1 cellular context compared by ENCODE assay signal in the genomic region with DNA sequence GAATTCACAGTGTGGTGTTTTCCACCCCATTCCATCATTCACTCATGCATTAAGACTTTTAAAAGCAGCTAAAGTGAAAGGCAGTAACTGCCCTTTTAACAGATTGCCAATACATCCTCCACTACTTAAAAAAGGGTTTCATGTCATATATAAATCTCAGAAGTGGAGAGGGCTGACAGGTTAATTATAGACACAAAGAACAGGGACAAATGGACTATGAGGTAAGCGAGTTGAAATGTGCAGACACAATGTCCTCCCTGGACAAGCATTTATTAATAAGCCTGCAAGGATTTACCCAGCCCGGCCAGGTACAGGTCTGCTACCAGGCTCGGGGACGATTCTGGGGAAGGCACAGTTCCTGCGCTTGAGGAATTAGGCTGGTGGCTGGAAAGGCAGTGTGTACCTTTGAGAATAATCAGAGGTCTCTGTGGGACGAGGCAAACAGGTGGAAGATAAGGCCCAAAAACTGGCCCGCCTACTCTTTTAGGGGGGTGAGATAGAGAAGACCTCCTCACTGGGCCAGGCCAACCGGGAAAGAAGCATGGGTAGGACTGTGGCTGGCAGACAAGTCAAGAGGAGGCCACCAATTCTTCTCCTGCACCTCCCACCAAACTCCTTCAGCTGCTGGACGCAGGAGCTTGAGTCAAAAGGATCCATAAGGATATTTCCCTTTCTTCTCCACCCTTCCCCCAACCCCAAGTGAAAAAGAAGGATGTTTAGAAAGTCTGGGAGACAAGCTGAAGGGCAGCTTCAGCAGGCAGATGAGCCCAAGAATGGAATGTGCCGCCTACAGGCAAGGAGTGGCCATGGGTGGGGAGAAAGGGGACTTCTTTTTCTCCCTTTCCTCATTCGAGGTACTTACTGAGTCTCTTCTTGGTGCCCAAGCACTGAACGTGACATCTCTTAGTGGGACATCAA.
A peak's percentile ranks its signal among the peaks of the same experiment; 100 is the strongest.
TF ChIP-seq lines count a peak whose summit lies in the region.

No MANE protein-coding gene starts in this region.

TF ChIP-seq in HEK293, 187 proteins besides CTCF, POLR2A, EP300 and RAD21 (continued from another document and continues in another):
- TF ChIP-seq, protein P1, sequence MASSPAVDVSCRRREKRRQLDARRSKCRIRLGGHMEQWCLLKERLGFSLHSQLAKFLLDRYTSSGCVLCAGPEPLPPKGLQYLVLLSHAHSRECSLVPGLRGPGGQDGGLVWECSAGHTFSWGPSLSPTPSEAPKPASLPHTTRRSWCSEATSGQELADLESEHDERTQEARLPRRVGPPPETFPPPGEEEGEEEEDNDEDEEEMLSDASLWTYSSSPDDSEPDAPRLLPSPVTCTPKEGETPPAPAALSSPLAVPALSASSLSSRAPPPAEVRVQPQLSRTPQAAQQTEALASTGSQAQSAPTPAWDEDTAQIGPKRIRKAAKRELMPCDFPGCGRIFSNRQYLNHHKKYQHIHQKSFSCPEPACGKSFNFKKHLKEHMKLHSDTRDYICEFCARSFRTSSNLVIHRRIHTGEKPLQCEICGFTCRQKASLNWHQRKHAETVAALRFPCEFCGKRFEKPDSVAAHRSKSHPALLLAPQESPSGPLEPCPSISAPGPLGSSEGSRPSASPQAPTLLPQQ (tag by site-specific recombination; IDR thresholded peaks at IDR 0.05) = 0 out of 2 replicates have a peak, but pooled peaks have one; percentile 16
- TF ChIP-seq KLF1 (tag by site-specific recombination; IDR thresholded peaks at IDR 0.05) (peak; percentile 86), MZF1 (tag by site-specific recombination; IDR thresholded peaks at IDR 0.05; ENCODE audit: borderline replicate concordance) (peak; percentile 54; the same call in 1 of the 2 replicates), ZNF792 (tag by site-specific recombination; IDR thresholded peaks at IDR 0.05) (no peak), TRIM28 (IDR thresholded peaks at IDR 0.05; ENCODE audit: borderline replicate concordance, low read length) (peak; percentile 67; the same call in 1 of the 2 replicates), ZNF366 (tag by site-specific recombination; conservative IDR thresholded peaks at IDR 0.05) (peak; percentile 70), ZNF175 (tag by site-specific recombination; IDR thresholded peaks at IDR 0.05) (no peak), ZNF701 (tag by site-specific recombination; IDR thresholded peaks at IDR 0.05) (no peak), ZEB2 (tag by site-specific recombination; IDR thresholded peaks at IDR 0.05) (no peak; the same call in 1 of the 2 replicates), GFI1B (tag by site-specific recombination; IDR thresholded peaks at IDR 0.05) (peak; percentile 57; the same call in 1 of the 2 replicates), ZNF335 (tag by site-specific recombination; conservative IDR thresholded peaks at IDR 0.05) (peak; percentile 90), ZNF266 (tag by site-specific recombination; IDR thresholded peaks at IDR 0.05; ENCODE audit: low read depth) (no peak), ZXDB (tag by site-specific recombination; IDR thresholded peaks at IDR 0.05) (peak; percentile 57; the same call in 1 of the 2 replicates), ZNF140 (tag by site-specific recombination; IDR thresholded peaks at IDR 0.05) (no peak), ZBTB20 (tag by site-specific recombination; IDR thresholded peaks at IDR 0.05) (peak; percentile 37; the same call in 1 of the 2 replicates), ZNF24 (tag by site-specific recombination; IDR thresholded peaks at IDR 0.05) (no peak), ZNF169 (tag by site-specific recombination; IDR thresholded peaks at IDR 0.05) (no peak), SCRT2 (tag by site-specific recombination; IDR thresholded peaks at IDR 0.05) (peak; percentile 82), ZNF138 (tag by site-specific recombination; IDR thresholded peaks at IDR 0.05; ENCODE audit: borderline replicate concordance) (no peak), ZNF501 (tag by site-specific recombination; IDR thresholded peaks at IDR 0.05) (no peak; the same call in 1 of the 2 replicates), ZNF843 (tag by site-specific recombination; IDR thresholded peaks at IDR 0.05) (peak; percentile 81), KLF10 (tag by site-specific recombination; IDR thresholded peaks at IDR 0.05) (peak; percentile 23; the same call in 1 of the 2 replicates), PRDM1 (tag by site-specific recombination; IDR thresholded peaks at IDR 0.05) (peak; percentile 90), SP7 (tag by site-specific recombination; IDR thresholded peaks at IDR 0.05) (peak; percentile 100), RBAK (tag by site-specific recombination; IDR thresholded peaks at IDR 0.05) (no peak), SP3 (tag by site-specific recombination; IDR thresholded peaks at IDR 0.05) (peak; percentile 77)
- TF ChIP-seq, protein P2, sequence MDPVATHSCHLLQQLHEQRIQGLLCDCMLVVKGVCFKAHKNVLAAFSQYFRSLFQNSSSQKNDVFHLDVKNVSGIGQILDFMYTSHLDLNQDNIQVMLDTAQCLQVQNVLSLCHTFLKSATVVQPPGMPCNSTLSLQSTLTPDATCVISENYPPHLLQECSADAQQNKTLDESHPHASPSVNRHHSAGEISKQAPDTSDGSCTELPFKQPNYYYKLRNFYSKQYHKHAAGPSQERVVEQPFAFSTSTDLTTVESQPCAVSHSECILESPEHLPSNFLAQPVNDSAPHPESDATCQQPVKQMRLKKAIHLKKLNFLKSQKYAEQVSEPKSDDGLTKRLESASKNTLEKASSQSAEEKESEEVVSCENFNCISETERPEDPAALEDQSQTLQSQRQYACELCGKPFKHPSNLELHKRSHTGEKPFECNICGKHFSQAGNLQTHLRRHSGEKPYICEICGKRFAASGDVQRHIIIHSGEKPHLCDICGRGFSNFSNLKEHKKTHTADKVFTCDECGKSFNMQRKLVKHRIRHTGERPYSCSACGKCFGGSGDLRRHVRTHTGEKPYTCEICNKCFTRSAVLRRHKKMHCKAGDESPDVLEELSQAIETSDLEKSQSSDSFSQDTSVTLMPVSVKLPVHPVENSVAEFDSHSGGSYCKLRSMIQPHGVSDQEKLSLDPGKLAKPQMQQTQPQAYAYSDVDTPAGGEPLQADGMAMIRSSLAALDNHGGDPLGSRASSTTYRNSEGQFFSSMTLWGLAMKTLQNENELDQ (tag by site-specific recombination; IDR thresholded peaks at IDR 0.05; ENCODE audit: low read depth) = no peak
- TF ChIP-seq, protein P3, sequence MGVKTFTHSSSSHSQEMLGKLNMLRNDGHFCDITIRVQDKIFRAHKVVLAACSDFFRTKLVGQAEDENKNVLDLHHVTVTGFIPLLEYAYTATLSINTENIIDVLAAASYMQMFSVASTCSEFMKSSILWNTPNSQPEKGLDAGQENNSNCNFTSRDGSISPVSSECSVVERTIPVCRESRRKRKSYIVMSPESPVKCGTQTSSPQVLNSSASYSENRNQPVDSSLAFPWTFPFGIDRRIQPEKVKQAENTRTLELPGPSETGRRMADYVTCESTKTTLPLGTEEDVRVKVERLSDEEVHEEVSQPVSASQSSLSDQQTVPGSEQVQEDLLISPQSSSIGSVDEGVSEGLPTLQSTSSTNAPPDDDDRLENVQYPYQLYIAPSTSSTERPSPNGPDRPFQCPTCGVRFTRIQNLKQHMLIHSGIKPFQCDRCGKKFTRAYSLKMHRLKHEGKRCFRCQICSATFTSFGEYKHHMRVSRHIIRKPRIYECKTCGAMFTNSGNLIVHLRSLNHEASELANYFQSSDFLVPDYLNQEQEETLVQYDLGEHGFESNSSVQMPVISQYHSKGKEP (tag by site-specific recombination; IDR thresholded peaks at IDR 0.05) = peak; percentile 47; the same call in 1 of the 2 replicates
- TF ChIP-seq, protein P4, sequence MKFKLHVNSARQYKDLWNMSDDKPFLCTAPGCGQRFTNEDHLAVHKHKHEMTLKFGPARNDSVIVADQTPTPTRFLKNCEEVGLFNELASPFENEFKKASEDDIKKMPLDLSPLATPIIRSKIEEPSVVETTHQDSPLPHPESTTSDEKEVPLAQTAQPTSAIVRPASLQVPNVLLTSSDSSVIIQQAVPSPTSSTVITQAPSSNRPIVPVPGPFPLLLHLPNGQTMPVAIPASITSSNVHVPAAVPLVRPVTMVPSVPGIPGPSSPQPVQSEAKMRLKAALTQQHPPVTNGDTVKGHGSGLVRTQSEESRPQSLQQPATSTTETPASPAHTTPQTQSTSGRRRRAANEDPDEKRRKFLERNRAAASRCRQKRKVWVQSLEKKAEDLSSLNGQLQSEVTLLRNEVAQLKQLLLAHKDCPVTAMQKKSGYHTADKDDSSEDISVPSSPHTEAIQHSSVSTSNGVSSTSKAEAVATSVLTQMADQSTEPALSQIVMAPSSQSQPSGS (tag by site-specific recombination; IDR thresholded peaks at IDR 0.05; ENCODE audit: low read depth) = peak; percentile 34; the same call in 1 of the 2 replicates
- TF ChIP-seq, protein P5, sequence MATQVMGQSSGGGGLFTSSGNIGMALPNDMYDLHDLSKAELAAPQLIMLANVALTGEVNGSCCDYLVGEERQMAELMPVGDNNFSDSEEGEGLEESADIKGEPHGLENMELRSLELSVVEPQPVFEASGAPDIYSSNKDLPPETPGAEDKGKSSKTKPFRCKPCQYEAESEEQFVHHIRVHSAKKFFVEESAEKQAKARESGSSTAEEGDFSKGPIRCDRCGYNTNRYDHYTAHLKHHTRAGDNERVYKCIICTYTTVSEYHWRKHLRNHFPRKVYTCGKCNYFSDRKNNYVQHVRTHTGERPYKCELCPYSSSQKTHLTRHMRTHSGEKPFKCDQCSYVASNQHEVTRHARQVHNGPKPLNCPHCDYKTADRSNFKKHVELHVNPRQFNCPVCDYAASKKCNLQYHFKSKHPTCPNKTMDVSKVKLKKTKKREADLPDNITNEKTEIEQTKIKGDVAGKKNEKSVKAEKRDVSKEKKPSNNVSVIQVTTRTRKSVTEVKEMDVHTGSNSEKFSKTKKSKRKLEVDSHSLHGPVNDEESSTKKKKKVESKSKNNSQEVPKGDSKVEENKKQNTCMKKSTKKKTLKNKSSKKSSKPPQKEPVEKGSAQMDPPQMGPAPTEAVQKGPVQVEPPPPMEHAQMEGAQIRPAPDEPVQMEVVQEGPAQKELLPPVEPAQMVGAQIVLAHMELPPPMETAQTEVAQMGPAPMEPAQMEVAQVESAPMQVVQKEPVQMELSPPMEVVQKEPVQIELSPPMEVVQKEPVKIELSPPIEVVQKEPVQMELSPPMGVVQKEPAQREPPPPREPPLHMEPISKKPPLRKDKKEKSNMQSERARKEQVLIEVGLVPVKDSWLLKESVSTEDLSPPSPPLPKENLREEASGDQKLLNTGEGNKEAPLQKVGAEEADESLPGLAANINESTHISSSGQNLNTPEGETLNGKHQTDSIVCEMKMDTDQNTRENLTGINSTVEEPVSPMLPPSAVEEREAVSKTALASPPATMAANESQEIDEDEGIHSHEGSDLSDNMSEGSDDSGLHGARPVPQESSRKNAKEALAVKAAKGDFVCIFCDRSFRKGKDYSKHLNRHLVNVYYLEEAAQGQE (tag by site-specific recombination; IDR thresholded peaks at IDR 0.05) = no peak
- TF ChIP-seq, protein P6, sequence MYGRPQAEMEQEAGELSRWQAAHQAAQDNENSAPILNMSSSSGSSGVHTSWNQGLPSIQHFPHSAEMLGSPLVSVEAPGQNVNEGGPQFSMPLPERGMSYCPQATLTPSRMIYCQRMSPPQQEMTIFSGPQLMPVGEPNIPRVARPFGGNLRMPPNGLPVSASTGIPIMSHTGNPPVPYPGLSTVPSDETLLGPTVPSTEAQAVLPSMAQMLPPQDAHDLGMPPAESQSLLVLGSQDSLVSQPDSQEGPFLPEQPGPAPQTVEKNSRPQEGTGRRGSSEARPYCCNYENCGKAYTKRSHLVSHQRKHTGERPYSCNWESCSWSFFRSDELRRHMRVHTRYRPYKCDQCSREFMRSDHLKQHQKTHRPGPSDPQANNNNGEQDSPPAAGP (tag by site-specific recombination; IDR thresholded peaks at IDR 0.05) = peak; percentile 20; the same call in 1 of the 2 replicates
- TF ChIP-seq, protein P7, sequence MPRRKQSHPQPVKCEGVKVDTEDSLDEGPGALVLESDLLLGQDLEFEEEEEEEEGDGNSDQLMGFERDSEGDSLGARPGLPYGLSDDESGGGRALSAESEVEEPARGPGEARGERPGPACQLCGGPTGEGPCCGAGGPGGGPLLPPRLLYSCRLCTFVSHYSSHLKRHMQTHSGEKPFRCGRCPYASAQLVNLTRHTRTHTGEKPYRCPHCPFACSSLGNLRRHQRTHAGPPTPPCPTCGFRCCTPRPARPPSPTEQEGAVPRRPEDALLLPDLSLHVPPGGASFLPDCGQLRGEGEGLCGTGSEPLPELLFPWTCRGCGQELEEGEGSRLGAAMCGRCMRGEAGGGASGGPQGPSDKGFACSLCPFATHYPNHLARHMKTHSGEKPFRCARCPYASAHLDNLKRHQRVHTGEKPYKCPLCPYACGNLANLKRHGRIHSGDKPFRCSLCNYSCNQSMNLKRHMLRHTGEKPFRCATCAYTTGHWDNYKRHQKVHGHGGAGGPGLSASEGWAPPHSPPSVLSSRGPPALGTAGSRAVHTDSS (tag by site-specific recombination; IDR thresholded peaks at IDR 0.05) = no peak
- TF ChIP-seq, protein P8, sequence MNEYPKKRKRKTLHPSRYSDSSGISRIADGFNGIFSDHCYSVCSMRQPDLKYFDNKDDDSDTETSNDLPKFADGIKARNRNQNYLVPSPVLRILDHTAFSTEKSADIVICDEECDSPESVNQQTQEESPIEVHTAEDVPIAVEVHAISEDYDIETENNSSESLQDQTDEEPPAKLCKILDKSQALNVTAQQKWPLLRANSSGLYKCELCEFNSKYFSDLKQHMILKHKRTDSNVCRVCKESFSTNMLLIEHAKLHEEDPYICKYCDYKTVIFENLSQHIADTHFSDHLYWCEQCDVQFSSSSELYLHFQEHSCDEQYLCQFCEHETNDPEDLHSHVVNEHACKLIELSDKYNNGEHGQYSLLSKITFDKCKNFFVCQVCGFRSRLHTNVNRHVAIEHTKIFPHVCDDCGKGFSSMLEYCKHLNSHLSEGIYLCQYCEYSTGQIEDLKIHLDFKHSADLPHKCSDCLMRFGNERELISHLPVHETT (tag by site-specific recombination; IDR thresholded peaks at IDR 0.05) = no peak
- TF ChIP-seq, protein P9, sequence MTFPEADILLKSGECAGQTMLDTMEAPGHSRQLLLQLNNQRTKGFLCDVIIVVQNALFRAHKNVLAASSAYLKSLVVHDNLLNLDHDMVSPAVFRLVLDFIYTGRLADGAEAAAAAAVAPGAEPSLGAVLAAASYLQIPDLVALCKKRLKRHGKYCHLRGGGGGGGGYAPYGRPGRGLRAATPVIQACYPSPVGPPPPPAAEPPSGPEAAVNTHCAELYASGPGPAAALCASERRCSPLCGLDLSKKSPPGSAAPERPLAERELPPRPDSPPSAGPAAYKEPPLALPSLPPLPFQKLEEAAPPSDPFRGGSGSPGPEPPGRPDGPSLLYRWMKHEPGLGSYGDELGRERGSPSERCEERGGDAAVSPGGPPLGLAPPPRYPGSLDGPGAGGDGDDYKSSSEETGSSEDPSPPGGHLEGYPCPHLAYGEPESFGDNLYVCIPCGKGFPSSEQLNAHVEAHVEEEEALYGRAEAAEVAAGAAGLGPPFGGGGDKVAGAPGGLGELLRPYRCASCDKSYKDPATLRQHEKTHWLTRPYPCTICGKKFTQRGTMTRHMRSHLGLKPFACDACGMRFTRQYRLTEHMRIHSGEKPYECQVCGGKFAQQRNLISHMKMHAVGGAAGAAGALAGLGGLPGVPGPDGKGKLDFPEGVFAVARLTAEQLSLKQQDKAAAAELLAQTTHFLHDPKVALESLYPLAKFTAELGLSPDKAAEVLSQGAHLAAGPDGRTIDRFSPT (tag by site-specific recombination; IDR thresholded peaks at IDR 0.05) = peak; percentile 46; the same call in 1 of the 2 replicates
- TF ChIP-seq, protein P10, sequence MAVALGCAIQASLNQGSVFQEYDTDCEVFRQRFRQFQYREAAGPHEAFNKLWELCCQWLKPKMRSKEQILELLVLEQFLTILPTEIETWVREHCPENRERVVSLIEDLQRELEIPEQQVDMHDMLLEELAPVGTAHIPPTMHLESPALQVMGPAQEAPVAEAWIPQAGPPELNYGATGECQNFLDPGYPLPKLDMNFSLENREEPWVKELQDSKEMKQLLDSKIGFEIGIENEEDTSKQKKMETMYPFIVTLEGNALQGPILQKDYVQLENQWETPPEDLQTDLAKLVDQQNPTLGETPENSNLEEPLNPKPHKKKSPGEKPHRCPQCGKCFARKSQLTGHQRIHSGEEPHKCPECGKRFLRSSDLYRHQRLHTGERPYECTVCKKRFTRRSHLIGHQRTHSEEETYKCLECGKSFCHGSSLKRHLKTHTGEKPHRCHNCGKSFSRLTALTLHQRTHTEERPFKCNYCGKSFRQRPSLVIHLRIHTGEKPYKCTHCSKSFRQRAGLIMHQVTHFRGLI (tag by site-specific recombination; IDR thresholded peaks at IDR 0.05) = peak; percentile 73
